Comparison of ENCODE assay signal across 9 cellular contexts in genomic region chr7:106345421-106346166, GRCh38.
DNase-seq lines count a peak whose midpoint lies in the region; ATAC-seq and TF ChIP-seq lines count a peak whose summit lies in the region.
"Had no signal": no experiment of that assay in that cellular context is flagged by ENCODE, and none has a peak within 500 bp of the region (broad histone marks: within the 10 kb centered on the region; RNA-seq: fewer than 3 reads in every experiment).

No MANE protein-coding gene starts in this region.

- H3K27me3 ChIP-seq in right atrium auricular region (no peaks in the 10 kb centered on the region), upper lobe of left lung (no peaks in the 10 kb centered on the region)
- H3K27me3 ChIP-seq: pancreas had no signal

- no peak overlapping the region for H3K4me3 ChIP-seq in right atrium auricular region
- no peak overlapping the region for H3K4me3 ChIP-seq in fibroblast of the aortic adventitia (ENCODE audit: low read depth, low read length)
- H3K4me3 ChIP-seq in upper lobe of left lung = no peak overlapping the region
- H3K4me3 ChIP-seq: pancreas had no signal

- DNase-seq in Right ventricle myocardium inferior (ENCODE audit: missing footprints) (peak; percentile 55), right atrium auricular region (ENCODE audit: low spot score) (no peak), fibroblast of the aortic adventitia (ENCODE audit: low read depth) (peak; percentile 44), upper lobe of left lung (no peak), RPMI8226 (no peak)
- DNase-seq in activated CD4-positive, alpha-beta T cell treated with anti-CD3 and anti-CD28 coated beads, Interleukin-2, amount 50 U/mL, for 48 hours = peak; percentile 59 to 67
- DNase-seq: pancreas had no signal

- peak in 3 of 4 donors; percentile 23 to 64 (median 55) for TF ChIP-seq EP300 in upper lobe of left lung (IDR thresholded peaks at IDR 0.05)

- no peak for TF ChIP-seq CTCF in right atrium auricular region (IDR thresholded peaks at IDR 0.05)
- no peak for TF ChIP-seq CTCF in fibroblast of the aortic adventitia (IDR thresholded peaks at IDR 0.05; ENCODE audit: insufficient read depth, low read length)
- no peak for TF ChIP-seq CTCF in upper lobe of left lung (IDR thresholded peaks at IDR 0.05)

- 75 to 78% methylated on average over 2 of the region's 2 CpGs for WGBS in upper lobe of left lung, 2 donors

- H3K27ac ChIP-seq in right atrium auricular region = no peak overlapping the region
- peak overlapping the region; percentile 61 to 76 (median 66) for H3K27ac ChIP-seq in upper lobe of left lung

- peak; percentile 31 for ATAC-seq in Right ventricle myocardium inferior
- peak; percentile 34 to 77 for ATAC-seq in upper lobe of left lung (ENCODE audit: low FRiP score in 2 of 2)
- no peak for ATAC-seq in GM19452 (IDR thresholded peaks at IDR 0.05; ENCODE audit: unreplicated experiment)
- no peak for ATAC-seq in HG02759 (IDR thresholded peaks at IDR 0.05; ENCODE audit: unreplicated experiment)

- H3K36me3 ChIP-seq in right atrium auricular region = no peaks in the 10 kb centered on the region
- H3K36me3 ChIP-seq in upper lobe of left lung = no peaks in the 10 kb centered on the region
- H3K36me3 ChIP-seq: pancreas had no signal

- no peaks in the 10 kb centered on the region for H3K4me1 ChIP-seq in right atrium auricular region
- peaks cover 0 to 2% (median 0%) of the 10 kb centered on the region in 4 donors for H3K4me1 ChIP-seq in upper lobe of left lung
- H3K4me1 ChIP-seq: pancreas had no signal

- TF ChIP-seq POLR2A in upper lobe of left lung (IDR thresholded peaks at IDR 0.05) = peak in 1 of 4 donors; percentile 7

- H3K9me3 ChIP-seq in right atrium auricular region = peaks cover 0 to 29% of the 10 kb centered on the region in 2 donors
- peaks cover 4 to 30% (median 10%) of the 10 kb centered on the region in 4 donors for H3K9me3 ChIP-seq in upper lobe of left lung
- H3K9me3 ChIP-seq: pancreas had no signal

- intact Hi-C loops in Right ventricle myocardium inferior (cut with DNase I) = no loop called here

Comparison
In these comparisons a context has a peak if more than half of its experiments do, and no peak if none do; other contexts are left out.
1. DNase-seq: peak in Right ventricle myocardium inferior (single experiment), activated CD4-positive, alpha-beta T cell treated with anti-CD3 and anti-CD28 coated beads, Interleukin-2, amount 50 U/mL, for 48 hours (2 of 2) and fibroblast of the aortic adventitia (single experiment); none in right atrium auricular region (single experiment), upper lobe of left lung (0 of 2) and RPMI8226 (single experiment).
2. ATAC-seq: peak in Right ventricle myocardium inferior (single experiment) and upper lobe of left lung (2 of 2); none in GM19452 (single experiment) and HG02759 (single experiment).
3. H3K27ac ChIP-seq: peak in upper lobe of left lung (4 of 4); none in right atrium auricular region (0 of 2).